Comparison of ENCODE assay signal across 1 cellular context in genomic region chr10:132701846-132702190, GRCh38.
TF ChIP-seq lines count a peak whose summit lies in the region.

No MANE protein-coding gene starts in this region.

TF ChIP-seq in H1, 55 proteins besides CTCF, POLR2A, EP300 and RAD21 (continued from another document):
- no peak for TF ChIP-seq CHD7 (IDR thresholded peaks at IDR 0.05; ENCODE audit: insufficient replicate concordance, low read length)
- TF ChIP-seq ATF3 (IDR thresholded peaks at IDR 0.05; ENCODE audit: insufficient read depth, low read depth, low read length): no peak
- TF ChIP-seq CEBPB (IDR thresholded peaks at IDR 0.05; ENCODE audit: low read depth, low read length): no peak
- no peak for TF ChIP-seq RFX5 (IDR thresholded peaks at IDR 0.05; ENCODE audit: borderline replicate concordance, low read depth, low read length)
- no peak for TF ChIP-seq ASH2L (IDR thresholded peaks at IDR 0.05; ENCODE audit: low read length)
- no peak for TF ChIP-seq SIN3A (conservative IDR thresholded peaks at IDR 0.05 in 1 of 2, IDR thresholded peaks at IDR 0.05 in 1 of 2; ENCODE audit: low read depth in 1 of 2, low read length in 2 of 2)
- no peak for TF ChIP-seq PHF8 (conservative IDR thresholded peaks at IDR 0.05; ENCODE audit: low read depth, low read length)
- TF ChIP-seq E2F6 (IDR thresholded peaks at IDR 0.05): no peak
- TF ChIP-seq KDM5A (IDR thresholded peaks at IDR 0.05; ENCODE audit: low read length): no peak
- no peak for TF ChIP-seq SAP30 (IDR thresholded peaks at IDR 0.05; ENCODE audit: insufficient read depth, insufficient replicate concordance, low read length)
- TF ChIP-seq JUN (IDR thresholded peaks at IDR 0.05; ENCODE audit: low read depth, low read length): no peak
- no peak for TF ChIP-seq YY1 (IDR thresholded peaks at IDR 0.05; ENCODE audit: low read depth, low read length)
- no peak for TF ChIP-seq BCL11A (IDR thresholded peaks at IDR 0.05; ENCODE audit: low read depth in 2 of 2, low read length in 2 of 2)
- no peak for TF ChIP-seq SP1 (IDR thresholded peaks at IDR 0.05; ENCODE audit: low read depth, low read length)
- TF ChIP-seq NANOG (IDR thresholded peaks at IDR 0.05; ENCODE audit: insufficient read depth, low read depth, low read length, poor library complexity, severe bottlenecking): no peak
